25 cellular contexts compared by ENCODE assay signal in the genomic region with DNA sequence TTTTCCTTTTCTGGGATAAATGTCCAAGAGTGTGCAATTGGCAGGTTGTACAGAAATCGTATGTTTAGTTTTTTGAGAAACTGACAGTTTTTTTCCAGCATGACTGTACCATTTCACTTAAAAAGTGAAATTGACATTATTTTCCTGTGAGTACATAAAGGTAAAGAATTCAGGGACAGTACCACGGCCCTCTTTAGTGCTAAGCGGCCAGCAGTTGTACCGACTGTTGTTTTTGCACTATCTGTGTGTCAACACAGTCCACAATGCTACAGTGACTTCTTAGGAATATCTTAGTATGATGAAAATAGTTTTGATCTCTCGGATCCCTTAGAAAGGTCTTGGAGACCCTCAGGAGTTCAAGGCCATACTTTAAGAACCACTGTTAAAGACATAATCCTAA. TPM values are rescaled to one million over a fixed set of nuclear protein-coding genes. Genes with fewer than 3 reads are reported as not detected.
DNase-seq lines count a peak whose midpoint lies in the region; ATAC-seq, FAIRE-seq and TF ChIP-seq lines count a peak whose summit lies in the region.
"Had no signal": no experiment of that assay in that cellular context is flagged by ENCODE, and none has a peak within 500 bp of the region (broad histone marks: within the 10 kb centered on the region; RNA-seq: fewer than 3 reads in every experiment).

No MANE protein-coding gene starts in this region.

- H3K4me1 Mint-ChIP-seq in nephron, result peaks cover 44% of the 10 kb centered on the region
- peaks cover 40% of the 10 kb centered on the region for H3K4me1 Mint-ChIP-seq in activated CD4-positive, alpha-beta memory T cell treated with anti-CD3 and anti-CD28 coated beads, Interleukin-2, amount 10 ng/mL, durations not matched to agents 7 days and 5 days

- BruUV-seq in K562 (replicated peaks; lab: Mats Ljungman, UMichigan), result no TSS peak

- no peak overlapping the region for H3K27ac ChIP-seq in ACC112 (ENCODE audit: low read depth, low read length)
- no peak overlapping the region for H3K27ac ChIP-seq in K562 (ENCODE audit: extremely low read depth, low read depth, low read length)
- H3K27ac ChIP-seq: vagina, WERI-Rb-1 had no signal

- no peak for TF ChIP-seq POLR2A in K562 (conservative IDR thresholded peaks at IDR 0.05)

- no peaks in the 10 kb centered on the region for H3F3A ChIP-seq in Loucy (ENCODE audit: low read depth)

- WGBS in K562 (ENCODE audit: insufficient coverage, low coverage, missing lambda C conversion rate), result 61% methylated on average over 5 of the region's 5 CpGs

- H3K4me1 ChIP-seq in ACC112 (ENCODE audit: control insufficient read depth, insufficient read depth, low read length, unreplicated experiment) (peaks cover 16% of the 10 kb centered on the region), Loucy (ENCODE audit: insufficient read depth, low read length, poor library complexity, severe bottlenecking) (peaks cover 56% of the 10 kb centered on the region), K562 (replicated peaks in 1 of 2; ENCODE audit: control insufficient read depth in 2 of 2, insufficient read depth in 2 of 2, low read length in 2 of 2) (peaks cover 14 to 20% of the 10 kb centered on the region in 2 experiments)

- H3K4me3 Mint-ChIP-seq in nephron, result peak overlapping the region; percentile 94 to 98 (median 98)
- no peak overlapping the region for H3K4me3 Mint-ChIP-seq in activated CD4-positive, alpha-beta memory T cell treated with anti-CD3 and anti-CD28 coated beads, Interleukin-2, amount 10 ng/mL, durations not matched to agents 7 days and 5 days
- H3K4me3 Mint-ChIP-seq: CD8-positive, alpha-beta T cell had no signal

- H3K4me3 ChIP-seq in ACC112 (ENCODE audit: low read depth, low read length) (peak overlapping the region; percentile 80), Loucy (ENCODE audit: low read length, poor library complexity, severe bottlenecking) (peak overlapping the region; percentile 87), K562 (no peak overlapping the region)
- H3K4me3 ChIP-seq: lung had no signal

- no peak overlapping the region for H3K27ac Mint-ChIP-seq in nephron
- no peak overlapping the region for H3K27ac Mint-ChIP-seq in activated CD4-positive, alpha-beta memory T cell treated with anti-CD3 and anti-CD28 coated beads, Interleukin-2, amount 10 ng/mL, durations not matched to agents 7 days and 5 days
- H3K27ac Mint-ChIP-seq: activated naive CD4-positive, alpha-beta T cell treated with anti-CD3 and anti-CD28 coated beads, Interleukin-2, amount 10 ng/mL, durations not matched to agents 7 days and 5 days; CD8-positive, alpha-beta T cell; naive thymus-derived CD4-positive, alpha-beta T cell had no signal

- H3K36me3 Mint-ChIP-seq in nephron (ENCODE audit: low read depth), result peaks cover 5% of the 10 kb centered on the region
- peaks cover 10% of the 10 kb centered on the region for H3K36me3 Mint-ChIP-seq in activated CD4-positive, alpha-beta memory T cell treated with anti-CD3 and anti-CD28 coated beads, Interleukin-2, amount 10 ng/mL, durations not matched to agents 7 days and 5 days (ENCODE audit: low read depth)

- TF ChIP-seq CTCF in Loucy (conservative IDR thresholded peaks at IDR 0.05; ENCODE audit: low read length) (no peak), K562 (IDR thresholded peaks at IDR 0.05 in 2 of 3, conservative IDR thresholded peaks at IDR 0.05 in 1 of 3; ENCODE audit: insufficient read depth in 2 of 3, low read depth in 1 of 3, low read length in 3 of 3) (no peak), nephron (IDR thresholded peaks at IDR 0.05; ENCODE audit: unreplicated experiment in 3 of 3) (no peak)

- CTCF ChIA-PET in K562 (lab: Yijun Ruan, JAX; ENCODE audit: low intra/inter-chr PET ratio), result no interaction called here
- CTCF ChIA-PET in activated CD4-positive, alpha-beta memory T cell treated with anti-CD3 and anti-CD28 coated beads, Interleukin-2, amount 10 ng/mL, durations not matched to agents 7 days and 5 days (lab: Charles Lee), result no interaction called here

- FAIRE-seq in K562 (lab: Jason Lieb, UNC), result no peak
- FAIRE-seq: colon, endometrium, islet of Langerhans had no signal

- H4K20me1 ChIP-seq in Loucy (ENCODE audit: insufficient read depth, low read length, poor library complexity, severe bottlenecking), result peaks cover 28% of the 10 kb centered on the region
- H4K20me1 ChIP-seq in K562 (replicated peaks; ENCODE audit: control insufficient read depth, insufficient read depth, low read length), result peaks cover 19% of the 10 kb centered on the region; the same call in 1 of the 2 replicates

- H3K9me3 Mint-ChIP-seq in nephron, result no peaks in the 10 kb centered on the region
- H3K9me3 Mint-ChIP-seq in activated CD4-positive, alpha-beta memory T cell treated with anti-CD3 and anti-CD28 coated beads, Interleukin-2, amount 10 ng/mL, durations not matched to agents 7 days and 5 days, result no peaks in the 10 kb centered on the region
- H3K9me3 Mint-ChIP-seq: activated naive CD4-positive, alpha-beta T cell treated with anti-CD3 and anti-CD28 coated beads, Interleukin-2, amount 10 ng/mL, durations not matched to agents 7 days and 5 days; CD8-positive, alpha-beta T cell; naive thymus-derived CD4-positive, alpha-beta T cell had no signal

- H3K9me3 ChIP-seq in Loucy (ENCODE audit: insufficient read depth, low read depth, low read length), result no peaks in the 10 kb centered on the region
- no peaks in the 10 kb centered on the region for H3K9me3 ChIP-seq in K562 (replicated peaks; ENCODE audit: control insufficient read depth, insufficient read depth, low read depth, low read length)
- H3K9me3 ChIP-seq: vagina had no signal

- DNase-seq in K562 (ENCODE audit: extremely low read depth in 1 of 4, low spot score in 3 of 4) (no peak), HK-2 (ENCODE audit: unreplicated experiment) (no peak)
- DNase-seq in activated CD4-positive, alpha-beta memory T cell treated with anti-CD3 and anti-CD28 coated beads, Interleukin-2, amount 10 ng/mL, durations not matched to agents 7 days and 5 days, result no peak
- DNase-seq: activated CD4-positive, alpha-beta T cell treated with anti-CD3 and anti-CD28 coated beads, Interleukin-2, amount 50 U/mL, for 48 hours; activated naive CD4-positive, alpha-beta T cell treated with anti-CD3 and anti-CD28 coated beads, Interleukin-2, amount 10 ng/mL, durations not matched to agents 7 days and 5 days; CD8-positive, alpha-beta T cell; naive thymus-derived CD4-positive, alpha-beta T cell; NCI-H1417; NCI-H526; stimulated activated CD4-positive, alpha-beta T cell treated with anti-CD3 and anti-CD28 coated beads, Interleukin-12 subunit alpha, Interleukin-12 subunit beta, amount 100 ng/mL, for 4 hours; stimulated activated CD8-positive, alpha-beta memory T cell treated with anti-CD3 and anti-CD28 coated beads, Interleukin-4, amount 100 ng/mL, for 48 hours; substantia nigra; T-helper 2 cell; WERI-Rb-1 had no signal

- intact Hi-C loops in K562 (cut with micrococcal nuclease), result loop anchor here (5.0 kb wide), 1 partner anchor 50 kb away; no protein-coding TSS in a partner anchor

- H2AFZ ChIP-seq in ACC112 (ENCODE audit: low read length, unreplicated experiment) (no peak overlapping the region), Loucy (ENCODE audit: low read length) (no peak overlapping the region), K562 (ENCODE audit: low read depth, low read length) (no peak overlapping the region)

- peak overlapping the region; percentile 73 for H3K9ac ChIP-seq in Loucy (ENCODE audit: low read depth, low read length, poor library complexity, severe bottlenecking)
- peak overlapping the region in 1 of 2 experiments; percentile 66; a peak in 1 of 4 replicates for H3K9ac ChIP-seq in K562 (ENCODE audit: insufficient read depth in 1 of 2, low read depth in 2 of 2, low read length in 2 of 2)

- H3K27me3 Mint-ChIP-seq in nephron (ENCODE audit: low read depth), result no peaks in the 10 kb centered on the region
- no peaks in the 10 kb centered on the region for H3K27me3 Mint-ChIP-seq in activated CD4-positive, alpha-beta memory T cell treated with anti-CD3 and anti-CD28 coated beads, Interleukin-2, amount 10 ng/mL, durations not matched to agents 7 days and 5 days
- H3K27me3 Mint-ChIP-seq: activated naive CD4-positive, alpha-beta T cell treated with anti-CD3 and anti-CD28 coated beads, Interleukin-2, amount 10 ng/mL, durations not matched to agents 7 days and 5 days; naive thymus-derived CD4-positive, alpha-beta T cell; progenitor cell of endocrine pancreas had no signal

- H3K4me2 ChIP-seq in Loucy (ENCODE audit: low read depth, low read length, poor library complexity, severe bottlenecking), result peak overlapping the region; percentile 90
- H3K4me2 ChIP-seq in K562 (ENCODE audit: insufficient read depth, low read length), result peak overlapping the region; percentile 88

- H3K27me3 ChIP-seq in ACC112 (ENCODE audit: insufficient read depth, low read length) (no peaks in the 10 kb centered on the region), Loucy (ENCODE audit: insufficient read depth, low read length, poor library complexity, severe bottlenecking) (no peaks in the 10 kb centered on the region), K562 (ENCODE audit: control insufficient read depth in 2 of 2, insufficient read depth in 2 of 2, low read length in 2 of 2) (no peaks in the 10 kb centered on the region)
- H3K27me3 ChIP-seq: vagina had no signal

- no peaks in the 10 kb centered on the region for H3K9me2 ChIP-seq in Loucy (replicated peaks; ENCODE audit: low read depth, low read length)

- H3K9me1 ChIP-seq in K562 (ENCODE audit: control insufficient read depth, insufficient read depth, low read length), result no peaks in the 10 kb centered on the region

- no peak for TF ChIP-seq RAD21 in K562 (CRISPR knock-in tag; conservative IDR thresholded peaks at IDR 0.05 in 1 of 2, IDR thresholded peaks at IDR 0.05 in 1 of 2)

- peaks cover 2% of the 10 kb centered on the region; the same call in 1 of the 2 replicates for H3K36me3 ChIP-seq in ACC112 (ENCODE audit: insufficient read depth, low read length)
- H3K36me3 ChIP-seq in Loucy (ENCODE audit: insufficient read depth, low read length), result no peaks in the 10 kb centered on the region
- H3K36me3 ChIP-seq in K562 (ENCODE audit: control insufficient read depth, insufficient read depth, low read length), result peaks cover 13% of the 10 kb centered on the region
- H3K36me3 ChIP-seq: vagina had no signal

- POLR2A ChIA-PET in K562 (lab: Yijun Ruan, JAX), result interaction anchor here (3.2 kb wide), 1 partner anchor 11 kb away, joined by 21 read pairs; no protein-coding TSS in a partner anchor
- POLR2A ChIA-PET in activated CD4-positive, alpha-beta memory T cell treated with anti-CD3 and anti-CD28 coated beads, Interleukin-2, amount 10 ng/mL, durations not matched to agents 7 days and 5 days (lab: Charles Lee), result no interaction called here

- H3K79me2 ChIP-seq in ACC112 (ENCODE audit: control insufficient read depth, insufficient read depth, low read length, unreplicated experiment) (peaks cover 71% of the 10 kb centered on the region), Loucy (ENCODE audit: insufficient read depth, low read length) (peaks cover 81% of the 10 kb centered on the region), K562 (ENCODE audit: control insufficient read depth, insufficient read depth, low read length) (peaks cover 80% of the 10 kb centered on the region)

- in situ Hi-C loops in K562 (cut with MboI), result no loop called here

- ATAC-seq in K562, result no peak
- ATAC-seq in GM18870 (IDR thresholded peaks at IDR 0.05; ENCODE audit: unreplicated experiment), result no peak
- no peak for ATAC-seq in GM21447 (IDR thresholded peaks at IDR 0.05; ENCODE audit: unreplicated experiment)
- ATAC-seq: CD8-positive, alpha-beta T cell; naive thymus-derived CD4-positive, alpha-beta T cell had no signal

- no peak for TF ChIP-seq EP300 in K562 (IDR thresholded peaks at IDR 0.05; ENCODE audit: low read length)

RNA-seq across cellular contexts. Expression of a gene that starts 2.6 kb away (rescaled TPM):
- 55.2 and 62.7 TPM in 2 replicates for total RNA-seq in K562 (2011; cell fraction: chromatin; rRNA removed; ENCODE audit: low replicate concordance)
- total RNA-seq in K562 (2011; cell fraction: nucleolus; rRNA removed), result 33.2 and 44.6 TPM in 2 replicates
- total RNA-seq in K562 (2011; cell fraction: nucleoplasm; rRNA removed), result 63.0 and 105 TPM in 2 replicates
- total RNA-seq in K562 (2014; rRNA removed) (104 and 112 TPM in 2 replicates), K562 (2014; rRNA removed; fragmentation: Illumina TruSeq; extraction: Trizol) (77.7 and 84.8 TPM in 2 replicates), K562 (2015; rRNA removed; fragmentation: Illumina TruSeq; extraction: Trizol) (53.2 and 57.7 TPM in 2 replicates), K562 (2021) (86.8 and 101 TPM in 2 replicates)
- polyA plus RNA-seq in K562 (2011; rRNA removed) (94.6 and 134 TPM in 2 replicates), K562 (2014; fragmentation: Illumina TruSeq; extraction: Trizol) (87.3 and 98.5 TPM in 2 replicates), K562 (2014; fragmentation: Nextera tagmentation; extraction: Ambion mirVana) (10 to 100 TPM; 52.8 to 81.0 TPM), K562 (2014; rRNA removed) (59.6 and 66.6 TPM in 2 replicates)
- polyA plus RNA-seq in K562 (2011; cell fraction: cytosol; rRNA removed), result 104 and 114 TPM in 2 replicates
- polyA plus RNA-seq in K562 (2011; cell fraction: nucleus; rRNA removed), result 21.4 and 26.6 TPM in 2 replicates
- polyA plus RNA-seq in K562 (2012), result 76.8 and 98.5 TPM in 2 replicates
- 181 and 244 TPM in 2 replicates for polyA minus RNA-seq in K562 (2011; rRNA and poly(A)+ RNA removed)
- polyA minus RNA-seq in K562 (2011; cell fraction: cytosol; rRNA and poly(A)+ RNA removed), result 71.3 and 74.7 TPM in 2 replicates
- 20.7 and 31.4 TPM in 2 replicates for polyA minus RNA-seq in K562 (2011; cell fraction: nucleus; rRNA and poly(A)+ RNA removed)
- 100 to 1,000 TPM; 129 to 136 TPM for total RNA-seq in activated CD4-positive, alpha-beta memory T cell treated with anti-CD3 and anti-CD28 coated beads, Interleukin-2, amount 10 ng/mL, durations not matched to agents 7 days and 5 days
